In the genomic region with DNA sequence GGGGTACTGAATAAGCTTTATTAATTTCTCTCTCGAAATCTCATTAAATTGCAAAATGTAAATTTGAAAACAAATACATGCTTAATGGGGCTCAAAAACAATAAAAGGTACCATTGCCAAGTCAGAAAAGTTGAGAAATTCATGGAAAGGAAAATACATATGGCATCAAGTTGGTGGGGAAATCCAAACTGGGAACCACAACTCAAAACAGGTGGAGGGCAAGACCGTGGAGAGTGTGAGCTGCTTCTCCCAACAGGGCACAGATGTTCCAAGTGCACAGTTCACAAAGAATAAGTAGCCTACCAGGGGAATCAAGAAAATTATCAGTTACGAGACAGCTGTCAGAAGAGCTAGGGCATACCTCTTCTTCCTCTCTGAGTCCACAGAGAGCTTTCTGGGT, we compare ENCODE assay signal across 25 cellular contexts. TPM values are rescaled to one million over a fixed set of nuclear protein-coding genes. Genes with fewer than 3 reads are reported as not detected.
"Had no signal": no experiment of that assay in that cellular context is flagged by ENCODE, and none has a peak within 500 bp of the region (broad histone marks: within the 10 kb centered on the region; RNA-seq: fewer than 3 reads in every experiment).

No MANE protein-coding gene starts in this region.

- H3K36me3 ChIP-seq: adrenal gland, SJSA1 had no signal

- H3K4me3 ChIP-seq: adrenal gland, SJSA1 had no signal

- H3K9me3 ChIP-seq: adrenal gland, SJSA1 had no signal

- H3K27me3 ChIP-seq: adrenal gland had no signal

- DNase-seq: activated CD4-positive, alpha-beta T cell treated with anti-CD3 and anti-CD28 coated beads for 48 hours; activated CD4-positive, alpha-beta T cell treated with anti-CD3 and anti-CD28 coated beads, Interleukin-2, amount 50 U/mL, for 4 hours; activated CD4-positive, CD25-positive, alpha-beta regulatory T cell treated with anti-CD3 and anti-CD28 coated beads, Interleukin-2, amount 50 U/mL, for 72 hours; activated CD8-positive, alpha-beta memory T cell treated with anti-CD3 and anti-CD28 coated beads, Interleukin-2, amount 50 U/mL, for 48 hours; activated CD8-positive, alpha-beta T cell treated with anti-CD3 and anti-CD28 coated beads, Interleukin-2, amount 10 ng/mL, durations not matched to agents 7 days and 5 days; activated naive CD4-positive, alpha-beta T cell treated with anti-CD3 and anti-CD28 coated beads, Interleukin-2, amount 50 U/mL, for 16 hours; activated naive CD8-positive, alpha-beta T cell treated with anti-CD3 and anti-CD28 coated beads, Interleukin-2, amount 10 ng/mL, durations not matched to agents 7 days and 5 days; activated T-cell treated with anti-CD3 and anti-CD28 coated beads, Interleukin-2, amount 50 U/mL, for 1 hour; adrenal gland; anterior cingulate cortex; caudate nucleus; Kasumi-1; NCI-H1048; NCI-H146; NCI-H2029; NCI-H510A treated with DMSO at 0.1 percent for 48 hours; NCI-H774; PC-3; SHP77; SW 1271 had no signal

- H3K27ac ChIP-seq: adrenal gland, SJSA1 had no signal

- ATAC-seq: activated CD8-positive, alpha-beta T cell treated with anti-CD3 and anti-CD28 coated beads, Interleukin-2, amount 10 ng/mL, durations not matched to agents 7 days and 5 days; PC-3; SK-N-SH treated with all-trans-retinoic acid at 6 μM for 48 hours; WTC11 had no signal

- FAIRE-seq: RCC 7860 had no signal

- H3K4me1 ChIP-seq: adrenal gland, SJSA1 had no signal

RNA-seq across cellular contexts. Expression of a gene that starts 26.6 kb away (rescaled TPM):
- total RNA-seq: activated CD8-positive, alpha-beta T cell treated with anti-CD3 and anti-CD28 coated beads, Interleukin-2, amount 10 ng/mL, durations not matched to agents 7 days and 5 days; SJSA1; T-helper 1 cell treated with Interleukin-12 subunit alpha and Interleukin-12 subunit beta and Interleukin-4 antibody, amounts not matched to agents 30 ng/mL and 1 ng/mL, for 36 hours had no signal
